ENCODE assay signal across 1 cellular context in genomic region chr2:64854773-64855237, GRCh38.
TF ChIP-seq lines count a peak whose summit lies in the region.

No MANE protein-coding gene starts in this region.

TF ChIP-seq in K562, 482 proteins besides CTCF, POLR2A, EP300 and RAD21 (continued from another document and continues in another):
- TF ChIP-seq NR4A1 (CRISPR knock-in tag; IDR thresholded peaks at IDR 0.05) (peak; percentile 87; the same call in 1 of the 2 replicates), NR4A1 (tag; IDR thresholded peaks at IDR 0.05) (peak; percentile 76), EGR1 (conservative IDR thresholded peaks at IDR 0.05) (peak; percentile 87), EP400 (IDR thresholded peaks at IDR 0.05) (0 out of 2 replicates have a peak, but pooled peaks have one; percentile 40), TEAD4 (IDR thresholded peaks at IDR 0.05; ENCODE audit: low read length) (peak; percentile 27; the same call in 1 of the 2 replicates), TEAD4 (CRISPR knock-in tag; IDR thresholded peaks at IDR 0.05; ENCODE audit: borderline replicate concordance) (no peak), E2F6 (IDR thresholded peaks at IDR 0.05; ENCODE audit: borderline replicate concordance in 1 of 2, extremely low read depth in 1 of 2, insufficient read depth in 1 of 2, insufficient read length in 1 of 2, low read depth in 1 of 2, low read length in 1 of 2, poor library complexity in 1 of 2, severe bottlenecking in 1 of 2) (peak; percentile 28 to 34), CAMTA2 (CRISPR knock-in tag; conservative IDR thresholded peaks at IDR 0.05) (no peak), MNT (conservative IDR thresholded peaks at IDR 0.05) (peak in 1 of 2 experiments; percentile 26; a peak in 1 of 4 replicates), RAD51 (IDR thresholded peaks at IDR 0.05; ENCODE audit: borderline replicate concordance, low read depth) (peak; percentile 93), RFX1 (IDR thresholded peaks at IDR 0.05) (no peak), ZNF766 (CRISPR knock-in tag; conservative IDR thresholded peaks at IDR 0.05) (peak; percentile 84), ATF6 (CRISPR knock-in tag; IDR thresholded peaks at IDR 0.05) (no peak), ELF1 (tag; IDR thresholded peaks at IDR 0.05) (peak; percentile 91), ZNF134 (CRISPR knock-in tag; conservative IDR thresholded peaks at IDR 0.05) (peak; percentile 42; the same call in 1 of the 2 replicates), FOXA3 (CRISPR knock-in tag; conservative IDR thresholded peaks at IDR 0.05 in 1 of 2, IDR thresholded peaks at IDR 0.05 in 1 of 2) (peak in 1 of 2 experiments; percentile 71; a peak in 2 of 4 replicates), CBX3 (IDR thresholded peaks at IDR 0.05; ENCODE audit: borderline replicate concordance in 1 of 2, low read length in 2 of 2) (peak in 1 of 2 experiments; percentile 66; a peak in 1 of 3 replicates), ZBTB5 (IDR thresholded peaks at IDR 0.05) (no peak), GMEB1 (CRISPR knock-in tag; IDR thresholded peaks at IDR 0.05) (no peak), ETV5 (CRISPR knock-in tag; IDR thresholded peaks at IDR 0.05; ENCODE audit: low read depth) (0 out of 2 replicates have a peak, but pooled peaks have one; percentile 21), RNF2 (IDR thresholded peaks at IDR 0.05) (peak; percentile 53; the same call in 1 of the 2 replicates), MEF2D (tag; conservative IDR thresholded peaks at IDR 0.05; ENCODE audit: low read depth) (peak; percentile 65), SMAD3 (CRISPR knock-in tag; conservative IDR thresholded peaks at IDR 0.05) (peak; percentile 69; the same call in 1 of the 2 replicates), TRIM24 (IDR thresholded peaks at IDR 0.05) (peak in 1 of 2 experiments; percentile 19; a peak in 1 of 4 replicates), NR1H2 (CRISPR knock-in tag; IDR thresholded peaks at IDR 0.05) (no peak), TEAD1 (CRISPR knock-in tag; IDR thresholded peaks at IDR 0.05) (peak in 1 of 2 experiments; percentile 87; a peak in 2 of 4 replicates), FOSL1 (tag; conservative IDR thresholded peaks at IDR 0.05) (peak; percentile 69), PKNOX1 (IDR thresholded peaks at IDR 0.05) (peak; percentile 96), ZNF76 (CRISPR knock-in tag; IDR thresholded peaks at IDR 0.05; ENCODE audit: borderline replicate concordance) (0 out of 2 replicates have a peak, but pooled peaks have one; percentile 39), PHF8 (IDR thresholded peaks at IDR 0.05; ENCODE audit: borderline replicate concordance, low read length) (peak; percentile 14; the same call in 1 of the 2 replicates), ZNF41 (CRISPR knock-in tag; conservative IDR thresholded peaks at IDR 0.05) (0 out of 2 replicates have a peak, but pooled peaks have one; percentile 6), VEZF1 (CRISPR knock-in tag; IDR thresholded peaks at IDR 0.05) (peak; percentile 48; the same call in 1 of the 2 replicates), ZNF354B (CRISPR knock-in tag; IDR thresholded peaks at IDR 0.05) (peak; percentile 64; the same call in 1 of the 2 replicates), SIN3A (IDR thresholded peaks at IDR 0.05; ENCODE audit: borderline replicate concordance in 2 of 2, control insufficient read depth in 1 of 2, low read depth in 2 of 2, low read length in 2 of 2) (0 out of 4 replicates have a peak, but pooled peaks of 1 of the 2 experiments have one; percentile 36), ZNF785 (CRISPR knock-in tag; IDR thresholded peaks at IDR 0.05) (no peak), HDAC1 (IDR thresholded peaks at IDR 0.05) (peak in 1 of 2 experiments; percentile 21; a peak in 1 of 4 replicates), ZBTB8A (IDR thresholded peaks at IDR 0.05; ENCODE audit: partially characterized antibody) (no peak), FOXJ2 (tag; IDR thresholded peaks at IDR 0.05) (peak; percentile 79), ATF4 (CRISPR knock-in tag; IDR thresholded peaks at IDR 0.05) (0 out of 2 replicates have a peak, but pooled peaks have one; percentile 38), PCBP1 (IDR thresholded peaks at IDR 0.05; ENCODE audit: low read depth, low read length, poor library complexity, severe bottlenecking) (no peak), KLF16 (IDR thresholded peaks at IDR 0.05) (peak; percentile 41; the same call in 1 of the 2 replicates), E4F1 (CRISPR knock-in tag; IDR thresholded peaks at IDR 0.05; ENCODE audit: borderline replicate concordance) (0 out of 2 replicates have a peak, but pooled peaks have one; percentile 8), ATF7 (IDR thresholded peaks at IDR 0.05) (peak; percentile 76; the same call in 1 of the 2 replicates), DIDO1 (tag; IDR thresholded peaks at IDR 0.05; ENCODE audit: low read depth) (no peak), ZNF175 (CRISPR knock-in tag; IDR thresholded peaks at IDR 0.05; ENCODE audit: low read depth) (peak; percentile 95), ZNF584 (CRISPR knock-in tag; IDR thresholded peaks at IDR 0.05; ENCODE audit: low read depth) (peak; percentile 86; the same call in 1 of the 2 replicates), MAZ (CRISPR knock-in tag; conservative IDR thresholded peaks at IDR 0.05 in 1 of 2, IDR thresholded peaks at IDR 0.05 in 1 of 2) (no peak; a peak in 2 of 4 replicates)
